In genomic region chr6:170605860-170606259, GRCh38 we compare ENCODE assay signal across 8 cellular contexts.
"Had no signal": no experiment of that assay in that cellular context is flagged by ENCODE, and none has a peak within 500 bp of the region (broad histone marks: within the 10 kb centered on the region; RNA-seq: fewer than 3 reads in every experiment).

No MANE protein-coding gene starts in this region.

- H3K4me3 ChIP-seq: GM12878 had no signal

- ATAC-seq: GM12878 had no signal

- FAIRE-seq: G401.6, GM12878, GM12891, GM12892, GM18507, GM19239 had no signal

- DNase-seq: GDM1, GF-D8 had no signal
